ENCODE assay signal across 34 cellular contexts in the genomic region with DNA sequence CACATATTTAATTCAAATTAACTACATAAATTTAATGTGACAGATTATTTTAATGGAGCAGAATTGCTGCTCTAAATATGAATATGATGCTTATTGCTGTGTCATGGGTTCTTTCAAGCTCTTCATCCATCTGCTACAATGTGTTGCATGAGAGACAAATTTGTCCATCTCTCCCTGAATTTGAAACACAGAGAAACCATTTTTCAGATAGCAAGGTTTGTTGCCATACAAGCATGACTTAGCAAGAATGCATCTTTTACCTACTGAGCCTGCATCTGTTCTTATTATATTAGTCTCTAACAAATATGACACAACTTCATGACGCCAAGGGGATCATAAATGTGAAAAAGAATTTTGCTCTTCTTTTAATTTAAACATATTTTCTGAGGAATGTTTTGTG.
"Had no signal": no experiment of that assay in that cellular context is flagged by ENCODE, and none has a peak within 500 bp of the region (broad histone marks: within the 10 kb centered on the region; RNA-seq: fewer than 3 reads in every experiment).

No MANE protein-coding gene starts in this region.

- H3K4me1 ChIP-seq: adrenal gland, body of pancreas, breast epithelium had no signal

- H3K36me3 ChIP-seq: adrenal gland, brain microvascular endothelial cell, breast epithelium had no signal

- H3K9me3 ChIP-seq: adrenal gland, body of pancreas, breast epithelium had no signal

- DNase-seq: activated B cell treated with CpG ODN at 0.5 μM for 24 hours; activated CD4-positive, alpha-beta memory T cell treated with anti-CD3 and anti-CD28 coated beads for 36 hours; activated CD4-positive, alpha-beta T cell treated with anti-CD3 and anti-CD28 coated beads for 4 hours; activated CD4-positive, alpha-beta T cell treated with anti-CD3 and anti-CD28 coated beads, Interleukin-2, amount 10 ng/mL, durations not matched to agents 24 days and 14 days; activated CD4-positive, alpha-beta T cell treated with anti-CD3 and anti-CD28 coated beads, Interleukin-2, amount 50 U/mL, for 1 hour; activated CD4-positive, alpha-beta T cell treated with anti-CD3 and anti-CD28 coated beads, Interleukin-2, amount 50 U/mL, for 4 hours; activated CD4-positive, CD25-positive, alpha-beta regulatory T cell treated with anti-CD3 and anti-CD28 coated beads, Interleukin-2, amount 50 U/mL, for 72 hours; activated CD8-positive, alpha-beta memory T cell treated with anti-CD3 and anti-CD28 coated beads, Interleukin-2, amount 50 U/mL, for 4 hours; activated CD8-positive, alpha-beta T cell treated with anti-CD3 and anti-CD28 coated beads for 36 hours; activated effector memory CD4-positive, alpha-beta T cell treated with anti-CD3 and anti-CD28 coated beads, Interleukin-2, amount 50 U/mL, for 16 hours; activated gamma-delta T cell treated with Interleukin-2 at 50 U/mL for 16 hours; activated naive CD4-positive, alpha-beta T cell; activated naive CD4-positive, alpha-beta T cell treated with anti-CD3 and anti-CD28 coated beads for 36 hours; activated naive CD4-positive, alpha-beta T cell treated with anti-CD3 and anti-CD28 coated beads, Interleukin-2, amount 50 U/mL, for 16 hours; activated naive CD8-positive, alpha-beta T cell treated with anti-CD3 and anti-CD28 coated beads for 36 hours; activated T-cell treated with anti-CD3 and anti-CD28 coated beads for 4 hours; activated T-cell treated with anti-CD3 and anti-CD28 coated beads, Interleukin-2, amount 50 U/mL, for 1 hour; activated T-cell treated with anti-CD3 and anti-CD28 coated beads, Interleukin-2, amount 50 U/mL, for 4 hours; activated T-cell treated with anti-CD3 and anti-CD28 coated beads, Interleukin-2, amount 50 U/mL, for 72 hours; adrenal gland; amniotic stem cell; aorta; body of pancreas; brain microvascular endothelial cell; central memory CD4-positive, alpha-beta T cell; T-helper 2 cell; T-helper 9 cell had no signal

- H3K4me3 ChIP-seq: adrenal gland, body of pancreas, breast epithelium had no signal

- H3K27ac ChIP-seq: adrenal gland, body of pancreas, brain microvascular endothelial cell, breast epithelium, VCaP had no signal

- FAIRE-seq: astrocyte, colon, TTC549 had no signal

- H3K27me3 ChIP-seq: adrenal gland, body of pancreas, brain microvascular endothelial cell, breast epithelium had no signal

- ATAC-seq: activated CD8-positive, alpha-beta T cell treated with anti-CD3 and anti-CD28 coated beads for 36 hours; activated naive CD4-positive, alpha-beta T cell treated with anti-CD3 and anti-CD28 coated beads, Interleukin-2, amount 50 U/mL, for 72 hours; activated T-cell treated with anti-CD3 and anti-CD28 coated beads, Interleukin-2, amount 50 U/mL, for 4 hours; activated T-cell treated with anti-CD3 and anti-CD28 coated beads, Interleukin-2, amount 50 U/mL, for 72 hours; activated T-helper 17 cell treated with anti-CD3 and anti-CD28 coated beads, Interleukin-2, amount 50 U/mL, for 72 hours; body of pancreas had no signal
